Comparison of ENCODE assay signal across 13 cellular contexts in genomic region chr16:66845080-66845410, GRCh38. TPM values are rescaled to one million over a fixed set of nuclear protein-coding genes. Genes with fewer than 3 reads are reported as not detected.
DNase-seq lines count a peak whose midpoint lies in the region; ATAC-seq and TF ChIP-seq lines count a peak whose summit lies in the region.
"Had no signal": no experiment of that assay in that cellular context is flagged by ENCODE, and none has a peak within 500 bp of the region (broad histone marks: within the 10 kb centered on the region; RNA-seq: fewer than 3 reads in every experiment).

No MANE protein-coding gene starts in this region.

- H3K4me1 Mint-ChIP-seq in neural crest cell, result no peaks in the 10 kb centered on the region

- peak overlapping the region; percentile 68 for H3K4me3 Mint-ChIP-seq in neural crest cell
- H3K4me3 Mint-ChIP-seq: activated CD4-positive, alpha-beta memory T cell treated with anti-CD3 and anti-CD28 coated beads, Interleukin-2, amount 10 ng/mL, durations not matched to agents 7 days and 5 days had no signal

- TF ChIP-seq CTCF in A673 (conservative IDR thresholded peaks at IDR 0.05; ENCODE audit: low read depth, low read length), result no peak
- TF ChIP-seq CTCF in epithelial cell of esophagus (IDR thresholded peaks at IDR 0.05; ENCODE audit: insufficient read depth, low read depth, low read length, missing control alignments), result no peak
- no peak for TF ChIP-seq CTCF in neural crest cell (conservative IDR thresholded peaks at IDR 0.05)

- H3K27ac ChIP-seq in A673 (ENCODE audit: low read depth, low read length, poor library complexity, severe bottlenecking) (no peak overlapping the region), HUES6 (ENCODE audit: low read depth, low read length) (no peak overlapping the region)

- peaks cover 19% of the 10 kb centered on the region for H3K4me1 ChIP-seq in A673 (ENCODE audit: insufficient read depth, low read length, poor library complexity, severe bottlenecking)
- H3K4me1 ChIP-seq in HUES6 (ENCODE audit: control insufficient read depth, insufficient read depth, low read length), result no peaks in the 10 kb centered on the region

- no peak for DNase-seq in A673 (ENCODE audit: low spot score)
- no peak for DNase-seq in epithelial cell of esophagus (ENCODE audit: low read depth)
- no peak for DNase-seq in neural crest cell (ENCODE audit: low read depth, low spot score)
- DNase-seq in GM03348 (ENCODE audit: low spot score), result no peak
- no peak for DNase-seq in inferior parietal cortex (ENCODE audit: extremely low spot score)
- no peak for DNase-seq in central memory CD4-positive, alpha-beta T cell
- DNase-seq: activated CD4-positive, alpha-beta memory T cell treated with anti-CD3 and anti-CD28 coated beads, Interleukin-2, amount 10 ng/mL, durations not matched to agents 7 days and 5 days; DMS 273 treated with DMSO at 0.1 percent for 48 hours; effector memory CD8-positive, alpha-beta T cell; MM.1S had no signal

- H3K9me3 Mint-ChIP-seq in neural crest cell, result no peaks in the 10 kb centered on the region
- H3K9me3 Mint-ChIP-seq: activated CD4-positive, alpha-beta memory T cell treated with anti-CD3 and anti-CD28 coated beads, Interleukin-2, amount 10 ng/mL, durations not matched to agents 7 days and 5 days; effector memory CD8-positive, alpha-beta T cell had no signal

- H3K9ac ChIP-seq in HUES6 (ENCODE audit: low read length), result no peak overlapping the region

- POLR2A ChIA-PET in A673 (lab: Charles Lee; ENCODE audit: low non-redundant PET), result no interaction called here

- peaks cover 88% of the 10 kb centered on the region for H3K27me3 Mint-ChIP-seq in neural crest cell (ENCODE audit: low read depth)

- intact Hi-C loops in A673 (cut with micrococcal nuclease; ENCODE audit: unreplicated experiment), result no loop called here

- no peaks in the 10 kb centered on the region for H3K36me3 ChIP-seq in A673 (ENCODE audit: insufficient read depth, low read length, poor library complexity, severe bottlenecking)
- H3K36me3 ChIP-seq in HUES6 (ENCODE audit: control insufficient read depth, insufficient read depth, low read length), result no peaks in the 10 kb centered on the region

- ATAC-seq in HG02884 (IDR thresholded peaks at IDR 0.05; ENCODE audit: unreplicated experiment), result no peak
- ATAC-seq: effector memory CD8-positive, alpha-beta T cell had no signal

- peak overlapping the region; percentile 53 for H3K4me3 ChIP-seq in A673 (ENCODE audit: low read depth, low read length, poor library complexity, severe bottlenecking)
- H3K4me3 ChIP-seq in HUES6 (ENCODE audit: low read depth, low read length), result peak overlapping the region; percentile 81
- peak overlapping the region; percentile 14 for H3K4me3 ChIP-seq in epithelial cell of esophagus (ENCODE audit: low read length)

- BruUV-seq in A673 (replicated peaks; lab: Mats Ljungman, UMichigan), result no TSS peak

- H3K27ac Mint-ChIP-seq in neural crest cell (ENCODE audit: unreplicated experiment), result peak overlapping the region; percentile 27
- H3K27ac Mint-ChIP-seq: activated CD4-positive, alpha-beta memory T cell treated with anti-CD3 and anti-CD28 coated beads, Interleukin-2, amount 10 ng/mL, durations not matched to agents 7 days and 5 days; effector memory CD8-positive, alpha-beta T cell had no signal

- H3K36me3 Mint-ChIP-seq in neural crest cell (ENCODE audit: low read depth), result no peaks in the 10 kb centered on the region

- CTCF ChIA-PET in A673 (lab: Charles Lee), result no interaction called here

- H3K27me3 ChIP-seq in A673 (replicated peaks; ENCODE audit: insufficient read depth, low read depth, low read length, poor library complexity) (peaks cover 19% of the 10 kb centered on the region), HUES6 (ENCODE audit: control insufficient read depth, insufficient read depth, low read length) (peaks cover 86% of the 10 kb centered on the region)

- H3K9me3 ChIP-seq in A673 (ENCODE audit: low read depth, low read length, poor library complexity, severe bottlenecking) (no peaks in the 10 kb centered on the region), HUES6 (ENCODE audit: control insufficient read depth, insufficient read depth, low read depth, low read length) (no peaks in the 10 kb centered on the region)

RNA-seq across cellular contexts. Expression of gene CA7, which starts 0.8 kb away (rescaled TPM):
- not detected in 2 replicates for total RNA-seq in A673 (2021)
- total RNA-seq in neural crest cell, result not detected in 2 replicates
- total RNA-seq: mononuclear cell had no signal

RNA-seq across cellular contexts. Expression of gene NAE1, which starts 14.3 kb away (rescaled TPM):
- total RNA-seq in A673 (2021) (172 and 175 TPM in 2 replicates), neural crest cell (156 TPM in 2 replicates)

RNA-seq across cellular contexts. Expression of gene PDP2, which starts 35.3 kb away (rescaled TPM):
- total RNA-seq in A673 (2021) (40.5 and 42.0 TPM in 2 replicates), neural crest cell (18.0 and 22.7 TPM in 2 replicates)

RNA-seq across cellular contexts. Expression of gene TERB1, which starts 43.7 kb away (rescaled TPM):
- 0.28 TPM in 1 of 2 replicates, not detected in the other for total RNA-seq in A673 (2021)
- 0.25 and 0.26 TPM in 2 replicates for total RNA-seq in neural crest cell

Comparison
In these comparisons a context has a peak if more than half of its experiments do, and no peak if none do; other contexts are left out.
1. H3K4me3 ChIP-seq: peak in every context shown above with its lines; median percentile 81 in HUES6; 53 in A673; 14 in epithelial cell of esophagus.